2 cellular contexts compared by ENCODE assay signal in the genomic region with DNA sequence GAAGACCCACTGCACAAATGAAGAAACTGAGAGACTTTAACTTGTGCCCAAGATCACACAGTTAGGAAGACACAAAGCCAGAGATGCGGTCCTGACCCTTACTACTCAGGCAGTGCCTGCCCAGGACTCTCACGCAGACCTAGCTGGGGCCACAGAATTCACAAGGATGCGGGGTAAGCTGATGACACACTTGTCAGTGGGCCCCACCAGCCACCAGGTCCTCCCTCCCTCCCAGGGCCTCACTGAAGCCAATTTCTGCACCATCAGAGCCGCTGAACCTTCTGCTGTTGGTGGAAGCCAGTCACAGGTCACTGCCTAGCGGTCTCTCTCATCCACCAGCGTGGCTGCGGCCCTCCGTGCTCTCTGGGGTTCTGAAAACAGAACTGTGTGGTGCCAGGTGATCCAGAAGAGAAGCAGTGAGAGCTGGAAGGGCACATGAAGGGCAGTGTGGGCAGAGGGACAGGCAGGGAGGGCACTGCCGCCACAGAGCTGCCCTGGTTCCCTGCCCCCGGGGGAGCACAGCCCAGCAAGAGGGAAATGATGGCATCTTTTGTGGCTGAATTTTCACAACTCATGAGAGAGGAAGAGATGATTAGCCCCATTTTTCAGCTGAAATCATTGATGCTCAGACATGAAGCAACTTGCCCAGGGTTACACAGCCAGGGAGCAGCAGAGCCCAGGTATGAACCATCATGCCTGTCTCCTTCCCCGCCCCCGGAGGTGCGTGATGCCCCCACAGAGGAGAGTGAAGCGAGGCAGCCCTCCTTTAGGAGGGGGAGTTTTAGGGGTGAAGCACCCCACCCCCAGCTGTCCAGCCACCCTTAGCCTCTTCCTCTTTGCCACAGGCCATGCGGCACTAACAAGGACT.
TF ChIP-seq lines count a peak whose summit lies in the region.

No MANE protein-coding gene starts in this region.

TF ChIP-seq in GM23338, 12 proteins besides CTCF, POLR2A, EP300 and RAD21:
- TF ChIP-seq EZH2 (IDR thresholded peaks at IDR 0.05; ENCODE audit: low read depth, unreplicated experiment), result no peak
- TF ChIP-seq, protein P1, sequence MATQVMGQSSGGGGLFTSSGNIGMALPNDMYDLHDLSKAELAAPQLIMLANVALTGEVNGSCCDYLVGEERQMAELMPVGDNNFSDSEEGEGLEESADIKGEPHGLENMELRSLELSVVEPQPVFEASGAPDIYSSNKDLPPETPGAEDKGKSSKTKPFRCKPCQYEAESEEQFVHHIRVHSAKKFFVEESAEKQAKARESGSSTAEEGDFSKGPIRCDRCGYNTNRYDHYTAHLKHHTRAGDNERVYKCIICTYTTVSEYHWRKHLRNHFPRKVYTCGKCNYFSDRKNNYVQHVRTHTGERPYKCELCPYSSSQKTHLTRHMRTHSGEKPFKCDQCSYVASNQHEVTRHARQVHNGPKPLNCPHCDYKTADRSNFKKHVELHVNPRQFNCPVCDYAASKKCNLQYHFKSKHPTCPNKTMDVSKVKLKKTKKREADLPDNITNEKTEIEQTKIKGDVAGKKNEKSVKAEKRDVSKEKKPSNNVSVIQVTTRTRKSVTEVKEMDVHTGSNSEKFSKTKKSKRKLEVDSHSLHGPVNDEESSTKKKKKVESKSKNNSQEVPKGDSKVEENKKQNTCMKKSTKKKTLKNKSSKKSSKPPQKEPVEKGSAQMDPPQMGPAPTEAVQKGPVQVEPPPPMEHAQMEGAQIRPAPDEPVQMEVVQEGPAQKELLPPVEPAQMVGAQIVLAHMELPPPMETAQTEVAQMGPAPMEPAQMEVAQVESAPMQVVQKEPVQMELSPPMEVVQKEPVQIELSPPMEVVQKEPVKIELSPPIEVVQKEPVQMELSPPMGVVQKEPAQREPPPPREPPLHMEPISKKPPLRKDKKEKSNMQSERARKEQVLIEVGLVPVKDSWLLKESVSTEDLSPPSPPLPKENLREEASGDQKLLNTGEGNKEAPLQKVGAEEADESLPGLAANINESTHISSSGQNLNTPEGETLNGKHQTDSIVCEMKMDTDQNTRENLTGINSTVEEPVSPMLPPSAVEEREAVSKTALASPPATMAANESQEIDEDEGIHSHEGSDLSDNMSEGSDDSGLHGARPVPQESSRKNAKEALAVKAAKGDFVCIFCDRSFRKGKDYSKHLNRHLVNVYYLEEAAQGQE (IDR thresholded peaks at IDR 0.05; ENCODE audit: unreplicated experiment), result no peak
- TF ChIP-seq EZH2phosphoT487 (IDR thresholded peaks at IDR 0.05; ENCODE audit: unreplicated experiment), result no peak
- no peak for TF ChIP-seq NANOG (IDR thresholded peaks at IDR 0.05; ENCODE audit: borderline replicate concordance)
- no peak for TF ChIP-seq POLR2AphosphoS5 (IDR thresholded peaks at IDR 0.05; ENCODE audit: low read depth)
- no peak for TF ChIP-seq CREB1 (CRISPR knock-in tag; IDR thresholded peaks at IDR 0.05; ENCODE audit: low read depth)
- TF ChIP-seq JUNB (IDR thresholded peaks at IDR 0.05; ENCODE audit: unreplicated experiment), result no peak
- no peak for TF ChIP-seq ZNF462 (CRISPR knock-in tag; IDR thresholded peaks at IDR 0.05)
- no peak for TF ChIP-seq ZNF114 (CRISPR knock-in tag; IDR thresholded peaks at IDR 0.05)
TF ChIP-seq in GM23338: peak in this region for 0.

TF ChIP-seq in H1, 55 proteins besides CTCF, POLR2A, EP300 and RAD21:
- TF ChIP-seq CHD2 (IDR thresholded peaks at IDR 0.05; ENCODE audit: low read length) (no peak), PHF8 (conservative IDR thresholded peaks at IDR 0.05; ENCODE audit: low read depth, low read length) (no peak), POU5F1 (IDR thresholded peaks at IDR 0.05; ENCODE audit: low read depth, low read length) (no peak), CEBPB (IDR thresholded peaks at IDR 0.05; ENCODE audit: low read depth, low read length) (no peak), CHD7 (IDR thresholded peaks at IDR 0.05; ENCODE audit: insufficient replicate concordance, low read length) (no peak), CREB1 (IDR thresholded peaks at IDR 0.05) (no peak), JUN (IDR thresholded peaks at IDR 0.05; ENCODE audit: low read depth, low read length) (no peak), SP1 (IDR thresholded peaks at IDR 0.05; ENCODE audit: low read depth, low read length) (no peak), HDAC2 (IDR thresholded peaks at IDR 0.05; ENCODE audit: borderline replicate concordance in 1 of 2, low read depth in 2 of 2, low read length in 2 of 2) (no peak), NRF1 (IDR thresholded peaks at IDR 0.05; ENCODE audit: low read depth, low read length) (no peak)
- TF ChIP-seq, protein P2, sequence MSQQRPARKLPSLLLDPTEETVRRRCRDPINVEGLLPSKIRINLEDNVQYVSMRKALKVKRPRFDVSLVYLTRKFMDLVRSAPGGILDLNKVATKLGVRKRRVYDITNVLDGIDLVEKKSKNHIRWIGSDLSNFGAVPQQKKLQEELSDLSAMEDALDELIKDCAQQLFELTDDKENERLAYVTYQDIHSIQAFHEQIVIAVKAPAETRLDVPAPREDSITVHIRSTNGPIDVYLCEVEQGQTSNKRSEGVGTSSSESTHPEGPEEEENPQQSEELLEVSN (IDR thresholded peaks at IDR 0.05), result no peak
